In the genomic region with DNA sequence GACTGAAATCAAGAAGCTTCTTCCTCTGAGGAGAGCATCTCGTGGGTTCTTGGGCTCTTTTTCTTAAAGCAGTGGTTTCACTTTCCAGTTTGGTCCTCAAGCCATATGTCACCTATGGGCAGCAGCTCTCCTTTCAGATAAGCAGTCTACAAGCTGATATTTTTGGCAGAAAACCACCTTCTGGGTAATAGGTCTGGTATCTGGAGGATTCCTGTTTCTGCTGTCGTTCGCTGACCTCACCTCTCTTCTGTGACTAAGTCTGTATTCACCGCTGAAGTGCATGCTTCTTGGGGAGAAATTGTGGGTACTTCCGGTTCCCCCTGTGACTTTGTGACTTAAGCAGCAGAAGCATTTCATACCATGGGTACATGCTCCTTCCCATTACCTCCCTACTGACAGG, we compare ENCODE assay signal across 8 cellular contexts.
A peak's percentile ranks its signal among the peaks of the same experiment; 100 is the strongest.
DNase-seq lines count a peak whose midpoint lies in the region; ATAC-seq, FAIRE-seq and TF ChIP-seq lines count a peak whose summit lies in the region.

No MANE protein-coding gene starts in this region.

- peak overlapping the region; percentile 64 for H3K4me3 ChIP-seq in ACC112 (ENCODE audit: low read depth, low read length)

- peaks cover 29% of the 10 kb centered on the region for H3K4me1 ChIP-seq in ACC112 (ENCODE audit: control insufficient read depth, insufficient read depth, low read length, unreplicated experiment)

- no peaks in the 10 kb centered on the region for H3K27me3 ChIP-seq in ACC112 (ENCODE audit: insufficient read depth, low read length)

- CTCF ChIA-PET in activated B cell treated with CpG ODN at 0.5 μM for 24 hours (lab: Charles Lee), result no interaction called here

- DNase-seq in activated B cell treated with CpG ODN at 0.5 μM for 24 hours (no peak), D721Med (ENCODE audit: insufficient read length, low spot score) (no peak), posterior vena cava (ENCODE audit: low spot score) (no peak)
- DNase-seq in naive thymus-derived CD8-positive, alpha-beta T cell, result peak in 1 of 10 donors; percentile 1
- DNase-seq in activated T-cell treated with anti-CD3 and anti-CD28 coated beads, Interleukin-2, amount 50 U/mL, for 48 hours, result no peak

- peak overlapping the region; percentile 62 for H3K27ac ChIP-seq in ACC112 (ENCODE audit: low read depth, low read length)

- no peaks in the 10 kb centered on the region for H3K36me3 Mint-ChIP-seq in activated B cell treated with CpG ODN at 0.5 μM for 24 hours (ENCODE audit: low read depth)
- peaks cover 0 to 5% (median 0%) of the 10 kb centered on the region in 3 donors for H3K36me3 Mint-ChIP-seq in naive thymus-derived CD8-positive, alpha-beta T cell

- H3K27me3 Mint-ChIP-seq in activated B cell treated with CpG ODN at 0.5 μM for 24 hours, result no peaks in the 10 kb centered on the region
- peaks cover 0 to 4% (median 2%) of the 10 kb centered on the region in 5 donors for H3K27me3 Mint-ChIP-seq in naive thymus-derived CD8-positive, alpha-beta T cell

- POLR2A ChIA-PET in activated B cell treated with CpG ODN at 0.5 μM for 24 hours (lab: Charles Lee), result no interaction called here
- POLR2A ChIA-PET in naive thymus-derived CD8-positive, alpha-beta T cell (lab: Charles Lee), result no interaction called here

- intact Hi-C loops in activated B cell treated with CpG ODN at 0.5 μM for 24 hours (cut with micrococcal nuclease), result no loop called here
- intact Hi-C loops in posterior vena cava (cut with DNase I), result no loop called here

- no peak for TF ChIP-seq CTCF in activated B cell treated with CpG ODN at 0.5 μM for 24 hours (IDR thresholded peaks at IDR 0.05)
- no peak for TF ChIP-seq CTCF in D721Med (IDR thresholded peaks at IDR 0.05; ENCODE audit: insufficient read depth, missing control alignments)

- no peak for FAIRE-seq in D721Med (lab: Jason Lieb, UNC)

- no peaks in the 10 kb centered on the region for H3K79me2 ChIP-seq in ACC112 (ENCODE audit: control insufficient read depth, insufficient read depth, low read length, unreplicated experiment)

- peak overlapping the region; percentile 74 for H3K4me3 Mint-ChIP-seq in activated B cell treated with CpG ODN at 0.5 μM for 24 hours
- peak overlapping the region; percentile 34 to 80 (median 73) for H3K4me3 Mint-ChIP-seq in naive thymus-derived CD8-positive, alpha-beta T cell

- H3K9me3 Mint-ChIP-seq in activated B cell treated with CpG ODN at 0.5 μM for 24 hours, result no peaks in the 10 kb centered on the region
- no peaks in the 10 kb centered on the region for H3K9me3 Mint-ChIP-seq in naive thymus-derived CD8-positive, alpha-beta T cell

- H3K27ac Mint-ChIP-seq in activated B cell treated with CpG ODN at 0.5 μM for 24 hours, result no peak overlapping the region
- H3K27ac Mint-ChIP-seq in naive thymus-derived CD8-positive, alpha-beta T cell, result peak overlapping the region in 5 of 10 donors; percentile 8 to 63 (median 47)

- no peaks in the 10 kb centered on the region for H3K36me3 ChIP-seq in ACC112 (ENCODE audit: insufficient read depth, low read length)

- H2AFZ ChIP-seq in ACC112 (ENCODE audit: low read length, unreplicated experiment), result peak overlapping the region; percentile 89

- ATAC-seq in GM18873 (IDR thresholded peaks at IDR 0.05; ENCODE audit: low FRiP score, unreplicated experiment) (peak; percentile 58), HG03097 (IDR thresholded peaks at IDR 0.05; ENCODE audit: low FRiP score, unreplicated experiment) (peak; percentile 72), activated B cell treated with CpG ODN at 0.5 μM for 24 hours (ENCODE audit: low read depth) (no peak)
- ATAC-seq in naive thymus-derived CD8-positive, alpha-beta T cell, result no peak

- H3K4me1 Mint-ChIP-seq in activated B cell treated with CpG ODN at 0.5 μM for 24 hours, result peaks cover 12% of the 10 kb centered on the region
- H3K4me1 Mint-ChIP-seq in naive thymus-derived CD8-positive, alpha-beta T cell, result peaks cover 0 to 16% (median 8%) of the 10 kb centered on the region in 4 donors

Comparison
In these comparisons a context has a peak if more than half of its experiments do, and no peak if none do; other contexts are left out.
1. ATAC-seq: peak in GM18873 (single experiment) and HG03097 (single experiment); none in activated B cell treated with CpG ODN at 0.5 μM for 24 hours (single experiment) and naive thymus-derived CD8-positive, alpha-beta T cell (0 of 2).